In the genomic region with DNA sequence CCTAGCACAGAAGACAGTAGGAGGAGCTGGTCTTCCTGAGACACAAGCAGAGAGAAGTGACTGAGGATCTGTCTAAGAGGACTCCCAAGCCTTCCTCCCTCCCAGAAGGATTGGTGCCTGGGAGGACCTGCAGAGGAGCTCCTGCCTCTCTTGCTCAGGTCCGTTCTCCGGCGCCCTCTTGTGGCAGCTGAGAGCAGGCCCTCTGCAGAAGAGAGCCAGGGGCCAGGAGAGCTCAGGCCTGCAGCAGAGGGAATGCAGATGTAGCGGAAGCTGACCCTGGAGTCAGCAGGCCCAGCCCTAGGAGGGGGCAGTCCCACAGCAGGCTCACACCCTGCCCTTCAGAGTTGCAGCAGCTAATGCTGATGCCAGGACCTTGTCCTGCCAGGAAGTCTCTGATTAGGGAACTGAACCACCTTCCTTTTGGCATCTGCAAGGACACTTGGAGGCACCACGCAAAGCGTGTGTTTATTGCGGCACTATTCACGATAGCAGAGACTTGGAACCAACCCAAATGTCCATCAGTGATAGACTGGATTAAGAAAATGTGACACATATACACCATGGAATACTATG, we compare ENCODE assay signal across 8 cellular contexts.
DNase-seq lines count a peak whose midpoint lies in the region; ATAC-seq and TF ChIP-seq lines count a peak whose summit lies in the region.
"Not testable (repeated sequence)": the region's sequence is repeated elsewhere in the genome, so short reads cannot be mapped to it uniquely, and the experiment has no call there.

No MANE protein-coding gene starts in this region.

- not testable (repeated sequence) for H3K27me3 ChIP-seq in CD4-positive, CD25-positive, alpha-beta regulatory T cell (ENCODE audit: control insufficient read depth, insufficient read depth, low read length); GM23248 (replicated peaks; ENCODE audit: insufficient read depth); right lobe of liver

- H3K4me3 ChIP-seq in CD4-positive, CD25-positive, alpha-beta regulatory T cell (ENCODE audit: low read depth, low read length); GM23248; NB4 (ENCODE audit: low read depth, low read length); epithelial cell of esophagus (ENCODE audit: low read length); right lobe of liver: not testable (repeated sequence)

- H4K20me1 ChIP-seq in GM23248 (ENCODE audit: insufficient read depth): not testable (repeated sequence)

- peaks cover 0 to 61% (median 41%) of the 10 kb centered on the region in 4 donors for H3K4me1 Mint-ChIP-seq in CD4-positive, CD25-positive, alpha-beta regulatory T cell
- peaks cover 27% of the 10 kb centered on the region for H3K4me1 Mint-ChIP-seq in T-helper 2 cell treated with Interferon-gamma antibody and Interleukin-4, amounts not matched to agents 5 μg/mL and 100 μg/mL, for 36 hours (ENCODE audit: low read depth)
- peaks cover 30% of the 10 kb centered on the region for H3K4me1 Mint-ChIP-seq in activated naive CD4-positive, alpha-beta T cell treated with anti-CD3 and anti-CD28 coated beads for 36 hours (ENCODE audit: low read depth)

- TF ChIP-seq POLR2A in NB4 (IDR thresholded peaks at IDR 0.05; ENCODE audit: extremely low read depth, insufficient read length); right lobe of liver (IDR thresholded peaks at IDR 0.05): not testable (repeated sequence)

- peak in 1 of 2 donors; percentile 14 for ATAC-seq in CD4-positive, CD25-positive, alpha-beta regulatory T cell (ENCODE audit: low read depth in 2 of 2)
- peak; percentile 62 to 74 (median 66) for ATAC-seq in right lobe of liver

- H2AFZ ChIP-seq in GM23248: not testable (repeated sequence)

- H3K27ac ChIP-seq in CD4-positive, CD25-positive, alpha-beta regulatory T cell (ENCODE audit: insufficient read depth, low read length, poor library complexity, severe bottlenecking): peak overlapping the region; percentile 67
- not testable (repeated sequence) for H3K27ac ChIP-seq in GM23248, right lobe of liver

- WGBS in GM23248 (ENCODE audit: low coverage in 1 of 2, low lambda C conversion rate in 2 of 2, missing lambda C conversion rate in 2 of 2), 2 experiments: 46 to 65% methylated on average over 5 to 7 of the region's 8 CpGs
- WGBS in right lobe of liver (ENCODE audit: insufficient coverage, low coverage, low lambda C conversion rate, missing lambda C conversion rate): 22% methylated on average over 5 of the region's 8 CpGs

- H3K4me1 ChIP-seq in CD4-positive, CD25-positive, alpha-beta regulatory T cell (ENCODE audit: control insufficient read depth, insufficient read depth, low read length, poor library complexity, severe bottlenecking); GM23248 (ENCODE audit: insufficient read depth); right lobe of liver: not testable (repeated sequence)

- H3K27ac Mint-ChIP-seq in CD4-positive, CD25-positive, alpha-beta regulatory T cell: peak overlapping the region; percentile 43 to 93 (median 89)
- peak overlapping the region; percentile 73 for H3K27ac Mint-ChIP-seq in T-helper 2 cell treated with Interferon-gamma antibody and Interleukin-4, amounts not matched to agents 5 μg/mL and 100 μg/mL, for 36 hours
- H3K27ac Mint-ChIP-seq in activated naive CD4-positive, alpha-beta T cell treated with anti-CD3 and anti-CD28 coated beads for 36 hours: peak overlapping the region; percentile 91

- not testable (repeated sequence) for H3K79me2 ChIP-seq in GM23248 (ENCODE audit: insufficient read depth)

- H3K36me3 Mint-ChIP-seq in CD4-positive, CD25-positive, alpha-beta regulatory T cell; activated naive CD4-positive, alpha-beta T cell treated with anti-CD3 and anti-CD28 coated beads for 36 hours (ENCODE audit: low read depth): not testable (repeated sequence)
- peaks cover 13% of the 10 kb centered on the region for H3K36me3 Mint-ChIP-seq in T-helper 2 cell treated with Interferon-gamma antibody and Interleukin-4, amounts not matched to agents 5 μg/mL and 100 μg/mL, for 36 hours (ENCODE audit: low read depth)

- H3K9ac ChIP-seq in GM23248: not testable (repeated sequence)

- H3K4me2 ChIP-seq in GM23248 (ENCODE audit: unreplicated experiment): not testable (repeated sequence)

- H3K9me3 ChIP-seq in CD4-positive, CD25-positive, alpha-beta regulatory T cell (ENCODE audit: control insufficient read depth in 2 of 2, low read length in 2 of 2); GM23248 (ENCODE audit: low read depth); right lobe of liver: not testable (repeated sequence)

- CTCF ChIA-PET in activated naive CD4-positive, alpha-beta T cell treated with anti-CD3 and anti-CD28 coated beads for 36 hours (lab: Charles Lee): interaction anchor here (0.5 to 1.2 kb wide), 7 partner anchors 9 to 139 kb away, joined by 3 to 6 read pairs (median 4); no protein-coding TSS in a partner anchor

- not testable (repeated sequence) for H3K9me3 Mint-ChIP-seq in CD4-positive, CD25-positive, alpha-beta regulatory T cell; T-helper 2 cell treated with Interferon-gamma antibody and Interleukin-4, amounts not matched to agents 5 μg/mL and 100 μg/mL, for 36 hours; activated naive CD4-positive, alpha-beta T cell treated with anti-CD3 and anti-CD28 coated beads for 36 hours

- H3K36me3 ChIP-seq in CD4-positive, CD25-positive, alpha-beta regulatory T cell (ENCODE audit: control insufficient read depth, insufficient read depth, low read length); GM23248 (ENCODE audit: low read depth); right lobe of liver: not testable (repeated sequence)

- intact Hi-C loops in activated naive CD4-positive, alpha-beta T cell treated with anti-CD3 and anti-CD28 coated beads for 36 hours (cut with micrococcal nuclease); right lobe of liver (cut with DNase I): not testable (repeated sequence)

- not testable (repeated sequence) for H3F3A ChIP-seq in GM23248 (ENCODE audit: insufficient read depth)

- in situ Hi-C loops in GM23248 (cut with MboI): not testable (repeated sequence)

- not testable (repeated sequence) for H3K27me3 Mint-ChIP-seq in CD4-positive, CD25-positive, alpha-beta regulatory T cell; T-helper 2 cell treated with Interferon-gamma antibody and Interleukin-4, amounts not matched to agents 5 μg/mL and 100 μg/mL, for 36 hours (ENCODE audit: low read depth); activated naive CD4-positive, alpha-beta T cell treated with anti-CD3 and anti-CD28 coated beads for 36 hours (ENCODE audit: low read depth)

- TF ChIP-seq CTCF in NB4 (IDR thresholded peaks at IDR 0.05; ENCODE audit: low read depth, low read length) (peak; percentile 87), epithelial cell of esophagus (IDR thresholded peaks at IDR 0.05; ENCODE audit: insufficient read depth, low read depth, low read length, missing control alignments) (peak; percentile 63), right lobe of liver (IDR thresholded peaks at IDR 0.05) (peak; percentile 33 to 49 (median 44))

- H3K9me2 ChIP-seq in GM23248 (ENCODE audit: insufficient read depth): not testable (repeated sequence)

- peak overlapping the region; percentile 77 to 92 (median 79) for H3K4me3 Mint-ChIP-seq in CD4-positive, CD25-positive, alpha-beta regulatory T cell
- peak overlapping the region; percentile 70 for H3K4me3 Mint-ChIP-seq in T-helper 2 cell treated with Interferon-gamma antibody and Interleukin-4, amounts not matched to agents 5 μg/mL and 100 μg/mL, for 36 hours
- peak overlapping the region; percentile 64 for H3K4me3 Mint-ChIP-seq in activated naive CD4-positive, alpha-beta T cell treated with anti-CD3 and anti-CD28 coated beads for 36 hours

- peak; percentile 46 to 55 (median 54) for DNase-seq in CD4-positive, CD25-positive, alpha-beta regulatory T cell
- DNase-seq in GM23248: peak; percentile 44
- DNase-seq in NB4 (ENCODE audit: low read depth): peak; percentile 82
- DNase-seq in T-helper 2 cell treated with Interferon-gamma antibody and Interleukin-4, amounts not matched to agents 5 μg/mL and 100 μg/mL, for 36 hours (ENCODE audit: low spot score): not testable (repeated sequence)
- peak; percentile 53 for DNase-seq in activated naive CD4-positive, alpha-beta T cell treated with anti-CD3 and anti-CD28 coated beads for 36 hours
- peak; percentile 38 for DNase-seq in epithelial cell of esophagus (ENCODE audit: low read depth)
- peak in 2 of 3 donors; percentile 65 to 66 for DNase-seq in right lobe of liver
- DNase-seq in stimulated activated CD4-positive, alpha-beta T cell treated with anti-CD3 and anti-CD28 coated beads, Interleukin-4, amount 100 ng/mL, for 4 hours: peak; percentile 46 to 51
